1 cellular context compared by ENCODE assay signal in genomic region chrX:150547511-150548115, GRCh38.
TF ChIP-seq lines count a peak whose summit lies in the region.

No MANE protein-coding gene starts in this region.

TF ChIP-seq in GM12878, 131 proteins besides CTCF, POLR2A, EP300 and RAD21 (continued from another document and continues in another):
- peak in 1 of 2 experiments; percentile 82; a peak in 2 of 4 replicates for TF ChIP-seq BHLHE40 (IDR thresholded peaks at IDR 0.05; ENCODE audit: borderline replicate concordance in 1 of 2, low read depth in 2 of 2, low read length in 1 of 2)
- TF ChIP-seq IRF5 (IDR thresholded peaks at IDR 0.05; ENCODE audit: borderline replicate concordance) = no peak
- TF ChIP-seq ZBTB40 (IDR thresholded peaks at IDR 0.05; ENCODE audit: borderline replicate concordance) = no peak
- no peak for TF ChIP-seq BMI1 (IDR thresholded peaks at IDR 0.05; ENCODE audit: borderline replicate concordance)
- TF ChIP-seq SRF (IDR thresholded peaks at IDR 0.05; ENCODE audit: low read depth in 2 of 2, low read length in 2 of 2) = no peak
- peak; percentile 27; the same call in 1 of the 2 replicates for TF ChIP-seq MAX (IDR thresholded peaks at IDR 0.05; ENCODE audit: low read depth, low read length)
- peak; percentile 44 for TF ChIP-seq USF2 (IDR thresholded peaks at IDR 0.05; ENCODE audit: borderline replicate concordance, low read depth, low read length)
- no peak for TF ChIP-seq NR2C1 (IDR thresholded peaks at IDR 0.05)
- no peak for TF ChIP-seq TAF1 (IDR thresholded peaks at IDR 0.05; ENCODE audit: borderline replicate concordance, low read depth, low read length)
- TF ChIP-seq ZBTB33 (IDR thresholded peaks at IDR 0.05) = no peak
- TF ChIP-seq KAT2A (conservative IDR thresholded peaks at IDR 0.05; ENCODE audit: control insufficient read depth, low read depth, low read length) = no peak
- TF ChIP-seq ZNF687 (IDR thresholded peaks at IDR 0.05) = 0 out of 2 replicates have a peak, but pooled peaks have one; percentile 25
- no peak for TF ChIP-seq PAX8 (IDR thresholded peaks at IDR 0.05)
- no peak for TF ChIP-seq FOXM1 (IDR thresholded peaks at IDR 0.05; ENCODE audit: low read depth, low read length)
- TF ChIP-seq POLR2AphosphoS5 (IDR thresholded peaks at IDR 0.05; ENCODE audit: low read length) = no peak
- TF ChIP-seq RAD51 (IDR thresholded peaks at IDR 0.05) = 0 out of 2 replicates have a peak, but pooled peaks have one; percentile 13
- TF ChIP-seq PRDM15 (CRISPR knock-in tag; IDR thresholded peaks at IDR 0.05) = no peak
- TF ChIP-seq MLLT1 (IDR thresholded peaks at IDR 0.05) = no peak
- no peak for TF ChIP-seq ZBTB11 (CRISPR knock-in tag; IDR thresholded peaks at IDR 0.05)
- no peak for TF ChIP-seq CEBPZ (IDR thresholded peaks at IDR 0.05; ENCODE audit: low read depth, low read length)
